Comparison of ENCODE assay signal across 8 cellular contexts in genomic region chr13:99176309-99177276, GRCh38. TPM values are rescaled to one million over a fixed set of nuclear protein-coding genes. Genes with fewer than 3 reads are reported as not detected.
DNase-seq lines count a peak whose midpoint lies in the region; ATAC-seq and TF ChIP-seq lines count a peak whose summit lies in the region.

No MANE protein-coding gene starts in this region.

- no peak overlapping the region for H3K27ac ChIP-seq in mammary epithelial cell (ENCODE audit: insufficient read depth, low read depth, low read length)

- peaks cover 55% of the 10 kb centered on the region for H3K27me3 Mint-ChIP-seq in WTC11 (ENCODE audit: low read depth)

- no peaks in the 10 kb centered on the region for H3K9me3 ChIP-seq in mammary epithelial cell (replicated peaks; ENCODE audit: insufficient read depth, low read length)

- 0 out of 2 replicates have a peak, but pooled peaks cover 3% of the 10 kb centered on the region for H3K4me1 Mint-ChIP-seq in WTC11

- peak overlapping the region; percentile 28 for H2AFZ ChIP-seq in mammary epithelial cell (ENCODE audit: low read depth, low read length)

- no peak overlapping the region for H3K4me3 ChIP-seq in mammary epithelial cell (replicated peaks in 1 of 3; ENCODE audit: insufficient read depth in 1 of 3, low read depth in 2 of 3, low read length in 3 of 3)
- H3K4me3 ChIP-seq in kidney epithelial cell (ENCODE audit: low read depth, low read length): no peak overlapping the region

- H3K27me3 ChIP-seq in mammary epithelial cell (ENCODE audit: insufficient read depth, low read length) (no peaks in the 10 kb centered on the region), kidney epithelial cell (ENCODE audit: control insufficient read depth, insufficient read depth, low read length) (peaks cover 3% of the 10 kb centered on the region)

- H3K9ac ChIP-seq in mammary epithelial cell (ENCODE audit: insufficient read depth, low read length): no peak overlapping the region

- H3K79me2 ChIP-seq in mammary epithelial cell (ENCODE audit: insufficient read depth, low read length): no peaks in the 10 kb centered on the region

- CTCF ChIA-PET in WTC11 (lab: Charles Lee) (interaction anchor here (0.5 to 3.3 kb wide), 55 partner anchors 10 to 1597 kb away, joined by 3 to 74 read pairs (median 4); partner anchors contain the start of genes DOCK9 and UBAC2), mammary epithelial cell (lab: Charles Lee; ENCODE audit: low non-redundant PET) (interaction anchor here (0.6 to 1.4 kb wide), 3 partner anchors 74 to 233 kb away, joined by 3 to 9 read pairs (median 4); no protein-coding TSS in a partner anchor)

- no peak overlapping the region for H3K4me3 Mint-ChIP-seq in WTC11

- no peak overlapping the region for H3K27ac Mint-ChIP-seq in WTC11

- H3K36me3 ChIP-seq in mammary epithelial cell (ENCODE audit: insufficient read depth, low read length): no peaks in the 10 kb centered on the region
- no peaks in the 10 kb centered on the region for H3K36me3 ChIP-seq in kidney epithelial cell (ENCODE audit: control insufficient read depth, insufficient read depth, low read length)

- in situ Hi-C loops in mammary epithelial cell (cut with MboI; ENCODE audit: low sequenced_read_pairs in 2 of 2): loop anchor here (5.0 to 10.0 kb wide), 3 partner anchors 88 to 261 kb away; no protein-coding TSS in a partner anchor

- TF ChIP-seq CTCF in WTC11 (IDR thresholded peaks at IDR 0.05): peak; percentile 89
- peak; percentile 93 to 97 for TF ChIP-seq CTCF in mammary epithelial cell (conservative IDR thresholded peaks at IDR 0.05 in 1 of 2, IDR thresholded peaks at IDR 0.05 in 1 of 2; ENCODE audit: extremely low read depth in 1 of 2, insufficient read depth in 1 of 2, low read depth in 1 of 2, low read length in 2 of 2)
- peak; percentile 94 for TF ChIP-seq CTCF in kidney epithelial cell (IDR thresholded peaks at IDR 0.05; ENCODE audit: insufficient read depth, low read length, poor library complexity, severe bottlenecking)

- no TSS peak for BruUV-seq in mammary epithelial cell (replicated peaks; lab: Mats Ljungman, UMichigan)

- intact Hi-C loops in mammary epithelial cell (cut with micrococcal nuclease): loop anchor here (1.0 kb wide), 3 partner anchors 89 to 261 kb away; no protein-coding TSS in a partner anchor

- H3K9me3 Mint-ChIP-seq in WTC11: peaks cover 14% of the 10 kb centered on the region

- peak overlapping the region; percentile 34 for H3K4me2 ChIP-seq in mammary epithelial cell (ENCODE audit: insufficient read depth, low read depth, low read length)

- WGBS in mammary epithelial cell (ENCODE audit: low coverage, missing lambda C conversion rate): 21% methylated on average over 18 of the region's 24 CpGs

- peaks cover 3% of the 10 kb centered on the region for H3K36me3 Mint-ChIP-seq in WTC11

- dilution Hi-C loops in mammary epithelial cell (cut with HindIII; ENCODE audit: low sequenced_read_pairs): no loop called here

- POLR2A ChIA-PET in WTC11 (lab: Charles Lee): interaction anchor here (0.7 to 1.3 kb wide), 3 partner anchors 9 to 291 kb away, joined by 3 to 8 read pairs (median 5); no protein-coding TSS in a partner anchor

- H4K20me1 ChIP-seq in mammary epithelial cell (ENCODE audit: insufficient read depth, low read length): no peaks in the 10 kb centered on the region

- H3K4me1 ChIP-seq in mammary epithelial cell (ENCODE audit: insufficient read depth, low read length): no peaks in the 10 kb centered on the region

- DNase-seq in SIG-M5 treated with dmso at 0.1 percent for 504 hours (lab: John Stamatoyannopoulos, UW; ENCODE audit: unreplicated experiment) (peak; percentile 40), SIG-M5 (lab: John Stamatoyannopoulos, UW) (no peak), NCI-H2107 treated with DMSO at 0.1 percent for 48 hours (lab: John Stamatoyannopoulos, UW; ENCODE audit: unreplicated experiment) (peak; percentile 57), WTC11 (ENCODE audit: low spot score) (peak; percentile 89), mammary epithelial cell (peak; percentile 44), kidney epithelial cell (ENCODE audit: low read depth) (no peak)
- DNase-seq in stimulated activated CD4-positive, alpha-beta T cell treated with anti-CD3 and anti-CD28 coated beads, Interleukin-2, amount 100 ng/mL, for 4 hours (ENCODE audit: low read depth): peak; percentile 86

- ATAC-seq in HG02938 (IDR thresholded peaks at IDR 0.05; ENCODE audit: unreplicated experiment) (peak; percentile 73), WTC11 (peak; percentile 95)

TF ChIP-seq in WTC11, 78 proteins besides CTCF, POLR2A, EP300 and RAD21 (continues in another document):
- no peak for TF ChIP-seq NFYB (CRISPR knock-in tag; conservative IDR thresholded peaks at IDR 0.05; ENCODE audit: low read depth)
- 0 out of 2 replicates have a peak, but pooled peaks have one; percentile 30 for TF ChIP-seq TP53 (CRISPR knock-in tag; IDR thresholded peaks at IDR 0.05)
- TF ChIP-seq MAX (CRISPR knock-in tag; IDR thresholded peaks at IDR 0.05): 0 out of 2 replicates have a peak, but pooled peaks have one; percentile 30
- TF ChIP-seq ATF6 (CRISPR knock-in tag; IDR thresholded peaks at IDR 0.05): no peak
- TF ChIP-seq ZNF121 (CRISPR knock-in tag; IDR thresholded peaks at IDR 0.05): no peak
- no peak for TF ChIP-seq SMAD3 (CRISPR knock-in tag; IDR thresholded peaks at IDR 0.05; ENCODE audit: borderline replicate concordance)
- 0 out of 2 replicates have a peak, but pooled peaks have one; percentile 33 for TF ChIP-seq KAT7 (CRISPR knock-in tag; IDR thresholded peaks at IDR 0.05; ENCODE audit: borderline replicate concordance)
- no peak for TF ChIP-seq HMGA2 (CRISPR knock-in tag; IDR thresholded peaks at IDR 0.05)
- TF ChIP-seq ETV6 (CRISPR knock-in tag; IDR thresholded peaks at IDR 0.05): 0 out of 2 replicates have a peak, but pooled peaks have one; percentile 14
- TF ChIP-seq ZBTB21 (CRISPR knock-in tag; IDR thresholded peaks at IDR 0.05; ENCODE audit: borderline replicate concordance): peak; percentile 58; the same call in 1 of the 2 replicates
- no peak for TF ChIP-seq NFATC4 (CRISPR knock-in tag; IDR thresholded peaks at IDR 0.05)
- no peak for TF ChIP-seq IRF1 (CRISPR knock-in tag; IDR thresholded peaks at IDR 0.05)
- TF ChIP-seq ATF1 (CRISPR knock-in tag; IDR thresholded peaks at IDR 0.05): no peak
- TF ChIP-seq PRDM15 (CRISPR knock-in tag; IDR thresholded peaks at IDR 0.05): no peak
- no peak for TF ChIP-seq GABPB1 (CRISPR knock-in tag; IDR thresholded peaks at IDR 0.05)
- no peak for TF ChIP-seq FOXK1 (CRISPR knock-in tag; IDR thresholded peaks at IDR 0.05)
- TF ChIP-seq ELF4 (CRISPR knock-in tag; IDR thresholded peaks at IDR 0.05; ENCODE audit: low read depth): no peak

RNA-seq across cellular contexts. Expression of gene UBAC2, which starts 24.1 kb away (rescaled TPM):
- total RNA-seq in WTC11 (2021) (64.7 to 72.4 TPM (median 71.3 TPM) in 3 replicates), mammary epithelial cell (10 to 100 TPM; 48.2 to 57.7 TPM), kidney epithelial cell (79.1 and 83.6 TPM in 2 replicates)
- 58.2 TPM for polyA plus RNA-seq in mammary epithelial cell
- 47.9 TPM for polyA minus RNA-seq in mammary epithelial cell

Comparison
In these comparisons a context has a peak if more than half of its experiments do, and no peak if none do; other contexts are left out.
1. DNase-seq: peak in SIG-M5 treated with dmso at 0.1 percent for 504 hours (single experiment), NCI-H2107 treated with DMSO at 0.1 percent for 48 hours (single experiment), WTC11 (single experiment), mammary epithelial cell (single experiment) and stimulated activated CD4-positive, alpha-beta T cell treated with anti-CD3 and anti-CD28 coated beads, Interleukin-2, amount 100 ng/mL, for 4 hours (single experiment); none in SIG-M5 (single experiment) and kidney epithelial cell (single experiment).
2. Peak in every context shown above with its lines, with median percentiles within 50 percentile points of each other: CTCF ChIP-seq.